Comparison of ENCODE assay signal across 8 cellular contexts in the genomic region with DNA sequence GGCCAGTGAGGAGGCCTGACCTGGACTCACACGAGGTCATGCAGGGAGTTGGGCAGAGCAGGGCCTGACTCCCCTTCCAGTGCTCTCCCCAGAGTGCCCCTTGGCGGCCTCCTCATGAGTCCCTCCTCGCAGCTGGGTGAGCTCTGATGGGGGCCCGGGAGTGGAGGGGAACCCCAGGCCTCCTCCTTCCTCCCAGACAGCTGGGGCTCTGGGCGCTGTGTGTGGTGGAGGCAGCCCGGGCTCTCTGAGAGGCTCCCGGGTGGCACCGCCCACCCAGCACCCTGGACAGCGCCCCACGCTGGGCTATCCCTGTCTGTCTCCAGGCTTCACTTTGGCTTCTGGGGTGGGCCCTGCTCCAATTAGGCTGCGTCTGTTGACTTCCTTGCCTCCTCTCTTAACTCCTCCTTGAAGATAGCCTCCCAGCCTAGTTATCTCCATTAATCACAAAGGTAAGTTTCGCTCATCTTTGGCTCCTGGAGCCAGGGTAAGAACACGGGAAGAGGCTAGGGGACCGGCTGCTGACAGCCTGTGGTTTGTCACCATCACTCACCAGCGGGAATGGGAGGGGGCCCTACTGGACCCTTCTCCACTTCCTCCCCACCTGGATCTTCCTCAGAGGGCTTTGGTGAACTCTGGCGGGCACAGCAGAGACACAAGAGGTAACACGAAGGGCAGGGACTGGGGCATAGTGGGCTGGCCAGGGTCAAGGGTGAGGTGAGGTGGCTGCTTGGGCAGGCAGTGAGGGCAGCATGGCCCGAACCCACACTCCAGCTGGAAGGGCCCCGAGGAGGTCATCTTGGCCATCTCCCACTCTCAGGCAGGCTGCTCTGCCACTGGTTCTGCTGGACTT. TPM values are rescaled to one million over a fixed set of nuclear protein-coding genes. Genes with fewer than 3 reads are reported as not detected.
DNase-seq lines count a peak whose midpoint lies in the region; ATAC-seq and TF ChIP-seq lines count a peak whose summit lies in the region.

No MANE protein-coding gene starts in this region.

- H3K4me2 ChIP-seq in mammary epithelial cell (ENCODE audit: insufficient read depth, low read depth, low read length) (no peak overlapping the region), hepatocyte (no peak overlapping the region)

- CTCF ChIA-PET in mammary epithelial cell (lab: Charles Lee; ENCODE audit: low non-redundant PET): no interaction called here

- H2AFZ ChIP-seq in mammary epithelial cell (ENCODE audit: low read depth, low read length) (no peak overlapping the region), hepatocyte (no peak overlapping the region)

- 69% methylated on average over 19 of the region's 19 CpGs for WGBS in mammary epithelial cell (ENCODE audit: low coverage, missing lambda C conversion rate)
- WGBS in hepatocyte (ENCODE audit: low lambda C conversion rate, missing lambda C conversion rate): 43% methylated on average over 18 of the region's 19 CpGs

- H3K9ac ChIP-seq in mammary epithelial cell (ENCODE audit: insufficient read depth, low read length): no peak overlapping the region

- H4K20me1 ChIP-seq in mammary epithelial cell (ENCODE audit: insufficient read depth, low read length) (no peaks in the 10 kb centered on the region), hepatocyte (ENCODE audit: insufficient read depth, poor library complexity, severe bottlenecking) (no peaks in the 10 kb centered on the region)

- no peak overlapping the region for H3K4me3 ChIP-seq in mammary epithelial cell (replicated peaks in 1 of 3; ENCODE audit: insufficient read depth in 1 of 3, low read depth in 2 of 3, low read length in 3 of 3)
- H3K4me3 ChIP-seq in WERI-Rb-1 (ENCODE audit: low read depth, low read length): no peak overlapping the region
- H3K4me3 ChIP-seq in hepatocyte: no peak overlapping the region
- H3K4me3 ChIP-seq in upper lobe of right lung: no peak overlapping the region

- H3K27ac ChIP-seq in mammary epithelial cell (ENCODE audit: insufficient read depth, low read depth, low read length) (no peak overlapping the region), WERI-Rb-1 (no peak overlapping the region), hepatocyte (no peak overlapping the region), upper lobe of right lung (no peak overlapping the region)

- in situ Hi-C loops in T47D (cut with HindIII; ENCODE audit: low pct_unique_long_range_greater_than_20kb, low sequenced_read_pairs): no loop called here
- in situ Hi-C loops in mammary epithelial cell (cut with MboI; ENCODE audit: low sequenced_read_pairs in 2 of 2): no loop called here

- H3K4me1 ChIP-seq in mammary epithelial cell (ENCODE audit: insufficient read depth, low read length): no peaks in the 10 kb centered on the region
- H3K4me1 ChIP-seq in hepatocyte (ENCODE audit: insufficient read depth): no peaks in the 10 kb centered on the region
- no peaks in the 10 kb centered on the region for H3K4me1 ChIP-seq in upper lobe of right lung

- no peaks in the 10 kb centered on the region for H3K9me2 ChIP-seq in hepatocyte (replicated peaks; ENCODE audit: insufficient read depth)

- no peaks in the 10 kb centered on the region for H3K9me3 ChIP-seq in mammary epithelial cell (replicated peaks; ENCODE audit: insufficient read depth, low read length)
- no peaks in the 10 kb centered on the region for H3K9me3 ChIP-seq in WERI-Rb-1 (ENCODE audit: severe bottlenecking)
- H3K9me3 ChIP-seq in hepatocyte (ENCODE audit: low read depth): no peaks in the 10 kb centered on the region
- no peaks in the 10 kb centered on the region for H3K9me3 ChIP-seq in upper lobe of right lung

- H3K79me2 ChIP-seq in mammary epithelial cell (ENCODE audit: insufficient read depth, low read length) (no peaks in the 10 kb centered on the region), hepatocyte (no peaks in the 10 kb centered on the region)

- no TSS peak for BruUV-seq in mammary epithelial cell (replicated peaks; lab: Mats Ljungman, UMichigan)

- intact Hi-C loops in mammary epithelial cell (cut with micrococcal nuclease): no loop called here
- intact Hi-C loops in upper lobe of right lung (cut with DNase I): no loop called here

- DNase-seq in T47D (ENCODE audit: low read depth in 1 of 2, low spot score in 1 of 2) (peak; percentile 60 to 65), mammary epithelial cell (no peak), WERI-Rb-1 (no peak), hepatocyte (ENCODE audit: low spot score) (peak; percentile 67), upper lobe of right lung (peak; percentile 70), anterior cingulate cortex (lab: John Stamatoyannopoulos, UW) (no peak)
- DNase-seq in activated effector memory CD4-positive, alpha-beta T cell treated with anti-CD3 and anti-CD28 coated beads, Interleukin-2, amount 50 U/mL, for 16 hours: no peak

- dilution Hi-C loops in mammary epithelial cell (cut with HindIII; ENCODE audit: low sequenced_read_pairs): no loop called here

- H3K27me3 ChIP-seq in mammary epithelial cell (ENCODE audit: insufficient read depth, low read length) (peaks cover 2% of the 10 kb centered on the region), WERI-Rb-1 (ENCODE audit: insufficient read depth, low read depth, severe bottlenecking) (no peaks in the 10 kb centered on the region), hepatocyte (peaks cover 3% of the 10 kb centered on the region), upper lobe of right lung (peaks cover 15% of the 10 kb centered on the region)

- ATAC-seq in upper lobe of right lung (peak; percentile 58), HG03045 (IDR thresholded peaks at IDR 0.05; ENCODE audit: unreplicated experiment) (no peak)

- H3K36me3 ChIP-seq in mammary epithelial cell (ENCODE audit: insufficient read depth, low read length) (no peaks in the 10 kb centered on the region), WERI-Rb-1 (no peaks in the 10 kb centered on the region), hepatocyte (replicated peaks; ENCODE audit: insufficient read depth, low read depth) (no peaks in the 10 kb centered on the region), upper lobe of right lung (no peaks in the 10 kb centered on the region)

- no peak for TF ChIP-seq CTCF in mammary epithelial cell (conservative IDR thresholded peaks at IDR 0.05 in 1 of 2, IDR thresholded peaks at IDR 0.05 in 1 of 2; ENCODE audit: extremely low read depth in 1 of 2, insufficient read depth in 1 of 2, low read depth in 1 of 2, low read length in 2 of 2)
- TF ChIP-seq CTCF in WERI-Rb-1 (IDR thresholded peaks at IDR 0.05; ENCODE audit: low read depth, low read length): 0 out of 2 replicates have a peak, but pooled peaks have one; percentile 23
- no peak for TF ChIP-seq CTCF in hepatocyte (IDR thresholded peaks at IDR 0.05; ENCODE audit: poor library complexity)
- TF ChIP-seq CTCF in upper lobe of right lung (IDR thresholded peaks at IDR 0.05): no peak

RNA-seq across cellular contexts. Expression of a gene that starts 13.1 kb away (rescaled TPM):
- total RNA-seq in mammary epithelial cell: under 1 TPM; under 0.01 to 0.07 TPM
- not detected for polyA plus RNA-seq in mammary epithelial cell
- polyA minus RNA-seq in mammary epithelial cell: not detected
- not detected in 2 replicates for total RNA-seq in hepatocyte
- polyA plus RNA-seq in hepatocyte: 0.54 TPM in 1 of 2 replicates, not detected in the other
- not detected for total RNA-seq in upper lobe of right lung

Comparison
In these comparisons a context has a peak if more than half of its experiments do, and no peak if none do; other contexts are left out.
1. DNase-seq: peak in T47D (2 of 2), hepatocyte (single experiment) and upper lobe of right lung (single experiment); none in mammary epithelial cell (single experiment), WERI-Rb-1 (single experiment), anterior cingulate cortex (0 of 58) and activated effector memory CD4-positive, alpha-beta T cell treated with anti-CD3 and anti-CD28 coated beads, Interleukin-2, amount 50 U/mL, for 16 hours (single experiment).